ENCODE assay signal across 8 cellular contexts in genomic region chr17:73166731-73167581, GRCh38. TPM values are rescaled to one million over a fixed set of nuclear protein-coding genes. Genes with fewer than 3 reads are reported as not detected.
DNase-seq lines count a peak whose midpoint lies in the region; ATAC-seq lines count a peak whose summit lies in the region.

No MANE protein-coding gene starts in this region.

- POLR2A ChIA-PET in CD8-positive, alpha-beta memory T cell (lab: Charles Lee): no interaction called here

- H3K27me3 Mint-ChIP-seq in CD8-positive, alpha-beta memory T cell: peaks cover 44 to 65% of the 10 kb centered on the region in 2 donors

- no peaks in the 10 kb centered on the region for H3K36me3 ChIP-seq in CD8-positive, alpha-beta memory T cell (ENCODE audit: insufficient read depth, low read length)
- no peaks in the 10 kb centered on the region for H3K36me3 ChIP-seq in iPS-18a (ENCODE audit: control insufficient read depth, low read depth, low read length)

- H3K27ac Mint-ChIP-seq in CD8-positive, alpha-beta memory T cell: peak overlapping the region in 1 of 8 donors; percentile 3

- H3K27me3 ChIP-seq in CD8-positive, alpha-beta memory T cell (ENCODE audit: insufficient read depth, low read length, poor library complexity, severe bottlenecking): peaks cover 23% of the 10 kb centered on the region
- H3K27me3 ChIP-seq in iPS-18a (ENCODE audit: control insufficient read depth, insufficient read depth, low read length): peaks cover 54% of the 10 kb centered on the region

- H3K4me3 ChIP-seq in CD8-positive, alpha-beta memory T cell (ENCODE audit: low read length): no peak overlapping the region
- H3K4me3 ChIP-seq in iPS-18a (ENCODE audit: low read length): peak overlapping the region; percentile 82

- no peak overlapping the region for H3K27ac ChIP-seq in CD8-positive, alpha-beta memory T cell (ENCODE audit: low read depth, low read length)
- no peak overlapping the region for H3K27ac ChIP-seq in iPS-18a (ENCODE audit: low read length)

- H3K4me1 Mint-ChIP-seq in CD8-positive, alpha-beta memory T cell: peaks cover 16 to 38% (median 22%) of the 10 kb centered on the region in 3 donors

- H3K36me3 Mint-ChIP-seq in CD8-positive, alpha-beta memory T cell: no peaks in the 10 kb centered on the region

- H3K4me3 Mint-ChIP-seq in CD8-positive, alpha-beta memory T cell: peak overlapping the region in 6 of 7 donors; percentile 13 to 61 (median 26)

- no peaks in the 10 kb centered on the region for H3K9me3 ChIP-seq in CD8-positive, alpha-beta memory T cell (ENCODE audit: low read length)
- H3K9me3 ChIP-seq in iPS-18a (ENCODE audit: control insufficient read depth, low read depth, low read length): no peaks in the 10 kb centered on the region

- peaks cover 19% of the 10 kb centered on the region for H3K4me1 ChIP-seq in CD8-positive, alpha-beta memory T cell (ENCODE audit: insufficient read depth, low read length)
- peaks cover 18% of the 10 kb centered on the region for H3K4me1 ChIP-seq in iPS-18a (ENCODE audit: control insufficient read depth, low read depth, low read length)

- no peak overlapping the region for H3K9ac ChIP-seq in iPS-18a (ENCODE audit: low read length)

- CTCF ChIA-PET in CD8-positive, alpha-beta memory T cell (lab: Charles Lee): no interaction called here

- no peak for DNase-seq in CD8-positive, alpha-beta memory T cell
- peak; percentile 55 for DNase-seq in RPMI8226
- DNase-seq in SHP77 (lab: John Stamatoyannopoulos, UW): no peak
- DNase-seq in stimulated activated CD4-positive, alpha-beta T cell treated with anti-CD3 and anti-CD28 coated beads, Interleukin-2, amount 100 ng/mL, for 48 hours: no peak
- no peak for DNase-seq in NCI-H128 (lab: John Stamatoyannopoulos, UW; ENCODE audit: unreplicated experiment)

- ATAC-seq in GM21390 (IDR thresholded peaks at IDR 0.05; ENCODE audit: unreplicated experiment) (peak; percentile 36), HG03108 (IDR thresholded peaks at IDR 0.05; ENCODE audit: unreplicated experiment) (no peak)

- no peaks in the 10 kb centered on the region for H3K9me3 Mint-ChIP-seq in CD8-positive, alpha-beta memory T cell

RNA-seq across cellular contexts. Expression of gene SSTR2, which starts 2.1 kb away (rescaled TPM):
- 1 to 10 TPM in 1 of 2 experiments, under 1 TPM in 1; 0.53 to 1.3 TPM for total RNA-seq in CD8-positive, alpha-beta memory T cell
- not detected for polyA plus RNA-seq in CD8-positive, alpha-beta memory T cell

RNA-seq across cellular contexts. Expression of gene COG1, which starts 25.9 kb away (rescaled TPM):
- total RNA-seq in CD8-positive, alpha-beta memory T cell: 10 to 100 TPM; 24.6 to 26.5 TPM
- 24.0 TPM for polyA plus RNA-seq in CD8-positive, alpha-beta memory T cell
